In genomic region chr17:9004132-9004960, GRCh38 we compare ENCODE assay signal across 1 cellular context.
A peak's percentile ranks its signal among the peaks of the same experiment; 100 is the strongest.
TF ChIP-seq lines count a peak whose summit lies in the region.

No MANE protein-coding gene starts in this region.

TF ChIP-seq in endothelial cell of umbilical vein, 7 proteins besides CTCF, POLR2A, EP300 and RAD21:
- TF ChIP-seq EZH2 (IDR thresholded peaks at IDR 0.05; ENCODE audit: borderline replicate concordance, low read depth, low read length, severe bottlenecking) (peak; percentile 93), FOS (IDR thresholded peaks at IDR 0.05; ENCODE audit: borderline replicate concordance, insufficient read depth, low read length) (no peak), MYC (IDR thresholded peaks at IDR 0.05; ENCODE audit: low read depth, low read length) (no peak)
